8 cellular contexts compared by ENCODE assay signal in the genomic region with DNA sequence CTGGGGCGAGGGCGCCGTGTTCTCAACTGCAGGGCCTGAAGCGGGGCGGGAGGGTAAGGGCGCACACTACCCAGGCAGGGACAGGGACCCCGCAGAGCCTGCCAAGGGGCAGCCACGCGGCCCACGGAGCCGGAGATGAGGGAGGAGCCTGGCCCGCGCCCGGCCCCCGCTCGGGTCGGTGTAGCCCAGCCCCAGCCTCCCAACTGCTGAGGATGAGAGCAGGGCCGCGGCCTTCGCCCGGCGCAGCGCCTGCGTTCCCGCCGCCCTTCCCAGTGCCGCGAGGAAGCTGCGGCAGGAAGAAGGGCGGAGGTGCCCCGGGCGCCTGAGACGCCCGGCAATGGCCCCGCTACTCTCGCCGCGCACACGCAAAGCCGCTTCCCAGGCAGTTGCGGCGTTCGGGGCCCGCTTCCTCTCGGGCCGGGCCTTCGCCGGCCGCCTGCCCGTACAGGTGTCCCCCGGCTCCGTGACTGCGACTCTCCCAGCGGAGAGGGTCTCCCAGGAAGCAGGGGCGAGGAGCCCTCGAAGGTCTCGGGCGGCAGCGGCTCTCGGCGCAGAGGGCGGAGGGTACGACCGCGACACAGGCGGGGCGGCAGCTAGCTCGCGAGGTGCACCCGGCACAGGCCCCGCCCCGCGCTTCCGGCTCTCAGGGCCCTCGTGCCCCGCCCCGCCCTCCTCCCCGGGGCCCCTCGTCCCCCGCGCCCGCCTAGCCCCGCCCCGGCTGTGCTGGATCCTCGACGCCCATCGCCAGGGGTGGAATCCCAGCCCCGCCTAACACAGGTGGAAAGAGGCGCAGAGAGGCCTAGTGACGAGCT. TPM values are rescaled to one million over a fixed set of nuclear protein-coding genes. Genes with fewer than 3 reads are reported as not detected.
DNase-seq lines count a peak whose midpoint lies in the region; ATAC-seq and TF ChIP-seq lines count a peak whose summit lies in the region.

No MANE protein-coding gene starts in this region.

- peak; percentile 64 for DNase-seq in Caki2 (ENCODE audit: low read depth)
- peak in 75 of 76 experiments; percentile 10 to 96 (median 84) for DNase-seq in HUDEP-2 (lab: John Stamatoyannopoulos, UW; ENCODE audit: unreplicated experiment in 76 of 76)
- peak; percentile 86 to 91 for DNase-seq in NOMO-1 (lab: John Stamatoyannopoulos, UW; ENCODE audit: unreplicated experiment in 2 of 2)
- peak; percentile 75 for DNase-seq in activated CD8-positive, alpha-beta memory T cell treated with anti-CD3 and anti-CD28 coated beads, Interleukin-2, amount 50 U/mL, for 24 hours (ENCODE audit: extremely low read depth)
- peak; percentile 90 for DNase-seq in epithelial cell of esophagus (ENCODE audit: low read depth)
- peak; percentile 97 to 98 (median 97) for DNase-seq in mucosa of descending colon
- peak; percentile 77 to 84 for DNase-seq in stimulated activated CD8-positive, alpha-beta memory T cell treated with anti-CD3 and anti-CD28 coated beads, Interleukin-4, amount 100 ng/mL, for 4 hours (ENCODE audit: low read depth in 2 of 2, low spot score in 1 of 2)

- intact Hi-C loops in mucosa of descending colon (cut with DNase I, micrococcal nuclease), result no loop called here

- H3K4me3 ChIP-seq in epithelial cell of esophagus (ENCODE audit: low read length) (peak overlapping the region; percentile 62), mucosa of descending colon (peak overlapping the region; percentile 72)

- in situ Hi-C loops in Caki2 (cut with HindIII; ENCODE audit: low pct_unique_long_range_greater_than_20kb, low sequenced_read_pairs), result no loop called here

- H3K9me3 ChIP-seq in mucosa of descending colon, result no peaks in the 10 kb centered on the region

- TF ChIP-seq CTCF in epithelial cell of esophagus (IDR thresholded peaks at IDR 0.05; ENCODE audit: insufficient read depth, low read depth, low read length, missing control alignments), result no peak
- no peak for TF ChIP-seq CTCF in mucosa of descending colon (IDR thresholded peaks at IDR 0.05)

- H3K36me3 ChIP-seq in mucosa of descending colon (ENCODE audit: low read depth), result no peaks in the 10 kb centered on the region

- ATAC-seq in GM21390 (IDR thresholded peaks at IDR 0.05; ENCODE audit: unreplicated experiment) (peak; percentile 90), mucosa of descending colon (peak; percentile 98)

- peaks cover 12% of the 10 kb centered on the region for H3K4me1 ChIP-seq in mucosa of descending colon (ENCODE audit: low read depth)

RNA-seq across cellular contexts. Expression of a gene that starts 24.8 kb away (rescaled TPM):
- total RNA-seq in Caki2 (2014; rRNA removed; shearing (Covaris generic); ENCODE audit: low replicate concordance), result 44.4 and 54.2 TPM in 2 replicates
- 10 to 100 TPM; 60.8 to 78.7 (median 72.9) TPM for total RNA-seq in mucosa of descending colon

RNA-seq across cellular contexts. Expression of a gene that starts 54.7 kb away (rescaled TPM):
- 0.14 and 1.5 TPM in 2 replicates for total RNA-seq in Caki2 (2014; rRNA removed; shearing (Covaris generic); ENCODE audit: low replicate concordance)
- total RNA-seq in mucosa of descending colon, result 10 to 100 TPM in 2 of 3 donors, 1 to 10 TPM in 1; 6.2 to 28.5 (median 27.9) TPM

Comparison
In these comparisons a context has a peak if more than half of its experiments do, and no peak if none do; other contexts are left out.
1. Peak in every context shown above with its lines: DNase-seq, ATAC-seq and H3K4me3 ChIP-seq.